In genomic region chr4:7828926-7829325, GRCh38 we compare ENCODE assay signal across 9 cellular contexts.
DNase-seq lines count a peak whose midpoint lies in the region; ATAC-seq and TF ChIP-seq lines count a peak whose summit lies in the region.
"Had no signal": no experiment of that assay in that cellular context is flagged by ENCODE, and none has a peak within 500 bp of the region (broad histone marks: within the 10 kb centered on the region; RNA-seq: fewer than 3 reads in every experiment).

No MANE protein-coding gene starts in this region.

- CTCF ChIA-PET in Calu3 (lab: Charles Lee): no interaction called here

- H3K4me3 Mint-ChIP-seq in activated T-cell treated with anti-CD3 and anti-CD28 coated beads, Interleukin-2, amount 50 U/mL, for 72 hours: peak overlapping the region in 1 of 2 donors; percentile 56
- H3K4me3 Mint-ChIP-seq in Calu3 (ENCODE audit: low read depth, unreplicated experiment): no peak overlapping the region

- TF ChIP-seq CTCF in tibial artery (IDR thresholded peaks at IDR 0.05): no peak
- no peak for TF ChIP-seq CTCF in Calu3 (IDR thresholded peaks at IDR 0.05; ENCODE audit: unreplicated experiment)

- H3K9me3 ChIP-seq in adipocyte (ENCODE audit: control insufficient read depth, low read length): no peaks in the 10 kb centered on the region
- no peaks in the 10 kb centered on the region for H3K9me3 ChIP-seq in tibial artery

- intact Hi-C loops in tibial artery (cut with DNase I; ENCODE audit: low total_unique reads): no loop called here
- intact Hi-C loops in Calu3 (cut with micrococcal nuclease; ENCODE audit: unreplicated experiment): no loop called here

- peak overlapping the region; percentile 68 to 69 for H3K27ac ChIP-seq in tibial artery
- H3K27ac ChIP-seq: C4-2B had no signal

- H3K27me3 Mint-ChIP-seq in activated T-cell treated with anti-CD3 and anti-CD28 coated beads, Interleukin-2, amount 50 U/mL, for 72 hours (ENCODE audit: low read depth): no peaks in the 10 kb centered on the region
- no peaks in the 10 kb centered on the region for H3K27me3 Mint-ChIP-seq in Calu3 (ENCODE audit: unreplicated experiment)

- H3K9ac ChIP-seq in adipocyte (ENCODE audit: low read length): peak overlapping the region; percentile 18

- BruUV-seq in Calu3 (replicated peaks; lab: Mats Ljungman, UMichigan): no TSS peak

- H3K36me3 ChIP-seq in adipocyte (ENCODE audit: control insufficient read depth, insufficient read depth, low read length, severe bottlenecking) (peaks cover 39% of the 10 kb centered on the region), tibial artery (no peaks in the 10 kb centered on the region)

- H3K4me1 ChIP-seq in adipocyte (ENCODE audit: control insufficient read depth, insufficient read depth, low read length) (peaks cover 25% of the 10 kb centered on the region), tibial artery (peaks cover 0 to 50% (median 22%) of the 10 kb centered on the region in 4 donors)

- H3K4me1 Mint-ChIP-seq in activated T-cell treated with anti-CD3 and anti-CD28 coated beads, Interleukin-2, amount 50 U/mL, for 72 hours (ENCODE audit: low read depth): peaks cover 56% of the 10 kb centered on the region
- peaks cover 6% of the 10 kb centered on the region for H3K4me1 Mint-ChIP-seq in Calu3 (ENCODE audit: low read depth, unreplicated experiment)

- H3K4me3 ChIP-seq in adipocyte (ENCODE audit: low read length) (peak overlapping the region; percentile 21), tibial artery (no peak overlapping the region)

- H3K36me3 Mint-ChIP-seq in activated T-cell treated with anti-CD3 and anti-CD28 coated beads, Interleukin-2, amount 50 U/mL, for 72 hours (ENCODE audit: insufficient read depth in 2 of 2): peaks cover 25 to 40% of the 10 kb centered on the region in 2 donors
- peaks cover 31% of the 10 kb centered on the region for H3K36me3 Mint-ChIP-seq in Calu3 (ENCODE audit: insufficient read depth, unreplicated experiment)

- no peak for ATAC-seq in activated T-cell treated with anti-CD3 and anti-CD28 coated beads, Interleukin-2, amount 50 U/mL, for 72 hours (replicated peaks in 1 of 2)

- DNase-seq in activated T-cell treated with anti-CD3 and anti-CD28 coated beads, Interleukin-2, amount 50 U/mL, for 72 hours: no peak
- DNase-seq in activated T-cell treated with anti-CD3 and anti-CD28 coated beads, Interleukin-2, amount 50 U/mL, for 48 hours: no peak
- DNase-seq in adipocyte (ENCODE audit: low read depth): peak; percentile 67
- DNase-seq in iris pigment epithelial cell (ENCODE audit: low read depth): peak; percentile 82
- DNase-seq in tibial artery: peak in 1 of 2 donors; percentile 13
- no peak for DNase-seq in amygdala (lab: John Stamatoyannopoulos, UW)
- DNase-seq in Calu3: no peak
- no peak for DNase-seq in C1 segment of cervical spinal cord (lab: John Stamatoyannopoulos, UW)

- peak overlapping the region; percentile 24 for H3K27ac Mint-ChIP-seq in activated T-cell treated with anti-CD3 and anti-CD28 coated beads, Interleukin-2, amount 50 U/mL, for 72 hours
- H3K27ac Mint-ChIP-seq in Calu3 (ENCODE audit: unreplicated experiment): no peak overlapping the region

- peaks cover 2 to 3% of the 10 kb centered on the region in 2 donors for H3K9me3 Mint-ChIP-seq in activated T-cell treated with anti-CD3 and anti-CD28 coated beads, Interleukin-2, amount 50 U/mL, for 72 hours
- no peaks in the 10 kb centered on the region for H3K9me3 Mint-ChIP-seq in Calu3 (ENCODE audit: low read depth, unreplicated experiment)

- H3K27me3 ChIP-seq in adipocyte (replicated peaks; ENCODE audit: control insufficient read depth, insufficient read depth, low read length) (no peaks in the 10 kb centered on the region), tibial artery (no peaks in the 10 kb centered on the region)

Comparison
In these comparisons a context has a peak if more than half of its experiments do, and no peak if none do; other contexts are left out.
1. DNase-seq: peak in adipocyte (single experiment) and iris pigment epithelial cell (single experiment); none in activated T-cell treated with anti-CD3 and anti-CD28 coated beads, Interleukin-2, amount 50 U/mL, for 72 hours (0 of 2), activated T-cell treated with anti-CD3 and anti-CD28 coated beads, Interleukin-2, amount 50 U/mL, for 48 hours (0 of 2), amygdala (0 of 56), Calu3 (single experiment) and C1 segment of cervical spinal cord (0 of 14).